1 cellular context compared by ENCODE assay signal in genomic region chr6:11607381-11607780, GRCh38.
TF ChIP-seq lines count a peak whose summit lies in the region.

No MANE protein-coding gene starts in this region.

TF ChIP-seq in WTC11, 78 proteins besides CTCF, POLR2A, EP300 and RAD21 (continued from another document):
- TF ChIP-seq ATF2 (CRISPR knock-in tag; IDR thresholded peaks at IDR 0.05; ENCODE audit: borderline replicate concordance, low read depth), result no peak
- no peak for TF ChIP-seq ZNF423 (CRISPR knock-in tag; IDR thresholded peaks at IDR 0.05)
- TF ChIP-seq GTF2I (CRISPR knock-in tag; conservative IDR thresholded peaks at IDR 0.05), result no peak
- no peak for TF ChIP-seq HMGA2 (CRISPR knock-in tag; IDR thresholded peaks at IDR 0.05)
- no peak for TF ChIP-seq MAX (CRISPR knock-in tag; IDR thresholded peaks at IDR 0.05)
- no peak for TF ChIP-seq E2F1 (CRISPR knock-in tag; IDR thresholded peaks at IDR 0.05)
- no peak for TF ChIP-seq NFYB (CRISPR knock-in tag; conservative IDR thresholded peaks at IDR 0.05; ENCODE audit: low read depth)
- no peak for TF ChIP-seq JAZF1 (CRISPR knock-in tag; IDR thresholded peaks at IDR 0.05)
